ENCODE assay signal across 17 cellular contexts in genomic region chr6:35058827-35059522, GRCh38.
A peak's percentile ranks its signal among the peaks of the same experiment; 100 is the strongest.
DNase-seq lines count a peak whose midpoint lies in the region; ATAC-seq and TF ChIP-seq lines count a peak whose summit lies in the region.
"Had no signal": no experiment of that assay in that cellular context is flagged by ENCODE, and none has a peak within 500 bp of the region (broad histone marks: within the 10 kb centered on the region; RNA-seq: fewer than 3 reads in every experiment).

No MANE protein-coding gene starts in this region.

- H3K4me3 Mint-ChIP-seq in H9 = no peak overlapping the region
- H3K4me3 Mint-ChIP-seq: activated naive CD4-positive, alpha-beta T cell treated with anti-CD3 and anti-CD28 coated beads, Interleukin-2, amount 10 ng/mL, durations not matched to agents 7 days and 5 days had no signal

- H3K36me3 Mint-ChIP-seq in H9 (ENCODE audit: insufficient read depth in 1 of 3, low read depth in 3 of 3) = peaks cover 5 to 49% (median 38%) of the 10 kb centered on the region in 3 experiments; a peak in 6 of 7 replicates
- H3K36me3 Mint-ChIP-seq: activated naive CD4-positive, alpha-beta T cell treated with anti-CD3 and anti-CD28 coated beads, Interleukin-2, amount 10 ng/mL, durations not matched to agents 7 days and 5 days had no signal

- intact Hi-C loops in spleen (cut with DNase I; ENCODE audit: low total_unique reads) = no loop called here

- no peaks in the 10 kb centered on the region for H3K79me1 ChIP-seq in H9 (ENCODE audit: insufficient read depth, low read depth, low read length, poor library complexity, severe bottlenecking)

- no peak overlapping the region for H2BK120ac ChIP-seq in H9 (ENCODE audit: low read depth, low read length, poor library complexity, severe bottlenecking)

- H3K4me3 ChIP-seq in OCI-LY3 (ENCODE audit: low read length) (no peak overlapping the region), gastroesophageal sphincter (no peak overlapping the region), spleen (no peak overlapping the region)
- H3K4me3 ChIP-seq: upper lobe of left lung had no signal

- peaks cover 2 to 21% of the 10 kb centered on the region in 2 experiments; a peak in 3 of 4 replicates for H3K4me1 Mint-ChIP-seq in H9

- H3T11ph ChIP-seq in H9 (ENCODE audit: low read length) = no peak overlapping the region

- H3K9ac ChIP-seq in H9 (ENCODE audit: extremely low read depth, insufficient read length, low read length) = no peak overlapping the region
- H3K9ac ChIP-seq in OCI-LY3 (ENCODE audit: low read length) = no peak overlapping the region

- H2BK20ac ChIP-seq in H9 (ENCODE audit: low read depth, low read length, poor library complexity, severe bottlenecking) = no peak overlapping the region

- H3K4me1 ChIP-seq in H9 (ENCODE audit: insufficient read depth, low read length) = no peaks in the 10 kb centered on the region
- H3K4me1 ChIP-seq in OCI-LY3 (ENCODE audit: low read length) = peaks cover 11% of the 10 kb centered on the region
- peaks cover 7 to 99% (median 14%) of the 10 kb centered on the region in 3 donors for H3K4me1 ChIP-seq in gastroesophageal sphincter
- H3K4me1 ChIP-seq in spleen = peaks cover 0 to 71% (median 24%) of the 10 kb centered on the region in 6 donors

- no peak overlapping the region for H3K56ac ChIP-seq in H9 (ENCODE audit: insufficient read length, low read depth, low read length)

- no peak overlapping the region for H2BK12ac ChIP-seq in H9 (ENCODE audit: insufficient read length, low read depth, low read length)

- no peaks in the 10 kb centered on the region for H3K79me2 ChIP-seq in H9 (ENCODE audit: insufficient read depth, low read length)
- H3K79me2 ChIP-seq in OCI-LY3 (ENCODE audit: low read length) = no peaks in the 10 kb centered on the region

- no peak overlapping the region for H2AK5ac ChIP-seq in H9 (ENCODE audit: insufficient read length, low read length)

- no peak overlapping the region for H2BK15ac ChIP-seq in H9 (ENCODE audit: low read depth, low read length)

- no peak overlapping the region for H3K23ac ChIP-seq in H9 (ENCODE audit: insufficient read length, low read depth, low read length)

- TF ChIP-seq CTCF in H9 (conservative IDR thresholded peaks at IDR 0.05) = no peak
- no peak for TF ChIP-seq CTCF in OCI-LY3 (IDR thresholded peaks at IDR 0.05; ENCODE audit: low read depth, low read length)
- TF ChIP-seq CTCF in gastroesophageal sphincter (IDR thresholded peaks at IDR 0.05) = no peak
- no peak for TF ChIP-seq CTCF in spleen (IDR thresholded peaks at IDR 0.05 in 8 of 11, conservative IDR thresholded peaks at IDR 0.05 in 3 of 11)

- DNase-seq in H9 (no peak), spleen (peak; percentile 63), NCI-H2107 (lab: John Stamatoyannopoulos, UW) (no peak)
- DNase-seq: activated CD8-positive, alpha-beta memory T cell treated with anti-CD3 and anti-CD28 coated beads, Interleukin-2, amount 50 U/mL, for 4 hours; activated naive CD4-positive, alpha-beta T cell treated with anti-CD3 and anti-CD28 coated beads, Interleukin-2, amount 10 ng/mL, durations not matched to agents 7 days and 5 days; EL; mesendoderm; NCI-H1105; stimulated activated CD4-positive, alpha-beta T cell treated with anti-CD3 and anti-CD28 coated beads, Interleukin-15, amount 100 ng/mL, for 24 hours; upper lobe of left lung had no signal

- no peaks in the 10 kb centered on the region for H3K27me3 ChIP-seq in H9 (ENCODE audit: insufficient read depth, low read length)
- H3K27me3 ChIP-seq in OCI-LY3 (ENCODE audit: low read depth, low read length) = no peaks in the 10 kb centered on the region
- no peaks in the 10 kb centered on the region for H3K27me3 ChIP-seq in gastroesophageal sphincter
- no peaks in the 10 kb centered on the region for H3K27me3 ChIP-seq in spleen (replicated peaks in 1 of 7)
- H3K27me3 ChIP-seq: upper lobe of left lung had no signal

- H3K27ac ChIP-seq in H9 (ENCODE audit: insufficient read length, low read depth, low read length) (no peak overlapping the region), OCI-LY3 (ENCODE audit: low read length) (no peak overlapping the region), gastroesophageal sphincter (peak overlapping the region; percentile 11 to 97 (median 80)), spleen (no peak overlapping the region)
- H3K27ac ChIP-seq: C4-2B had no signal

- H2AFZ ChIP-seq in H9 (ENCODE audit: low read length) (no peak overlapping the region), OCI-LY3 (ENCODE audit: low read depth, low read length) (no peak overlapping the region)

- H2BK5ac ChIP-seq in H9 (ENCODE audit: insufficient read length, low read length) = no peak overlapping the region

- no CpG with 5 or more reads among the region's 21 CpGs for WGBS in H9 (ENCODE audit: extremely low coverage, insufficient read length, low lambda C conversion rate)
- WGBS in gastroesophageal sphincter (ENCODE audit: low coverage in 1 of 2), 2 donors = 56 to 78% methylated on average over 5 to 6 of the region's 21 CpGs
- WGBS in spleen, 5 donors = 74 to 84% (median 77%) methylated on average over 16 to 21 of the region's 21 CpGs

- H3K23me2 ChIP-seq in H9 (ENCODE audit: insufficient read length, low read depth, low read length, poor library complexity, severe bottlenecking) = no peaks in the 10 kb centered on the region

- H4K8ac ChIP-seq in H9 (replicated peaks; ENCODE audit: insufficient read length, low read depth, low read length) = no peak overlapping the region

- H4K5ac ChIP-seq in H9 (ENCODE audit: insufficient read length, low read depth, low read length) = no peak overlapping the region

- peak overlapping the region in 2 of 3 experiments; percentile 45 to 84; a peak in 4 of 7 replicates for H3K27ac Mint-ChIP-seq in H9
- H3K27ac Mint-ChIP-seq: activated naive CD4-positive, alpha-beta T cell treated with anti-CD3 and anti-CD28 coated beads, Interleukin-2, amount 10 ng/mL, durations not matched to agents 7 days and 5 days had no signal

- H3K4ac ChIP-seq in H9 (ENCODE audit: low read depth, low read length) = no peak overlapping the region

- H3K9me3 ChIP-seq in H9 (ENCODE audit: control insufficient read depth, low read depth, low read length) (no peaks in the 10 kb centered on the region), OCI-LY3 (ENCODE audit: insufficient read depth, low read length) (no peaks in the 10 kb centered on the region), gastroesophageal sphincter (no peaks in the 10 kb centered on the region), spleen (no peaks in the 10 kb centered on the region)
- H3K9me3 ChIP-seq: upper lobe of left lung had no signal

- ATAC-seq in gastroesophageal sphincter (no peak), GM18511 (IDR thresholded peaks at IDR 0.05; ENCODE audit: unreplicated experiment) (no peak), HG03354 (IDR thresholded peaks at IDR 0.05; ENCODE audit: poor library complexity, severe bottlenecking, unreplicated experiment) (no peak), HG03378 (IDR thresholded peaks at IDR 0.05; ENCODE audit: unreplicated experiment) (no peak)
- ATAC-seq: activated CD4-positive, CD25-positive, alpha-beta regulatory T cell treated with anti-CD3 and anti-CD28 coated beads, Interleukin-2, amount 50 U/mL, for 24 hours had no signal

- no peaks in the 10 kb centered on the region for H3K9me3 Mint-ChIP-seq in H9
- H3K9me3 Mint-ChIP-seq: activated naive CD4-positive, alpha-beta T cell treated with anti-CD3 and anti-CD28 coated beads, Interleukin-2, amount 10 ng/mL, durations not matched to agents 7 days and 5 days had no signal

- no peak overlapping the region for H3K4me2 ChIP-seq in H9 (ENCODE audit: insufficient read depth, insufficient read length, low read length)
- H3K4me2 ChIP-seq in OCI-LY3 (ENCODE audit: low read length) = peak overlapping the region; percentile 56

- no peaks in the 10 kb centered on the region for H3K36me3 ChIP-seq in OCI-LY3 (replicated peaks; ENCODE audit: low read depth, low read length)
- peaks cover 0 to 97% of the 10 kb centered on the region in 2 donors for H3K36me3 ChIP-seq in gastroesophageal sphincter
- H3K36me3 ChIP-seq in spleen = peaks cover 0 to 100% (median 57%) of the 10 kb centered on the region in 6 donors

- H3K18ac ChIP-seq in H9 (ENCODE audit: insufficient read length, low read depth, low read length) = no peak overlapping the region

- TF ChIP-seq POLR2A in gastroesophageal sphincter (IDR thresholded peaks at IDR 0.05) (no peak), spleen (IDR thresholded peaks at IDR 0.05) (no peak)

- no peaks in the 10 kb centered on the region for H3K27me3 Mint-ChIP-seq in H9 (ENCODE audit: low read depth)
- H3K27me3 Mint-ChIP-seq: activated naive CD4-positive, alpha-beta T cell treated with anti-CD3 and anti-CD28 coated beads, Interleukin-2, amount 10 ng/mL, durations not matched to agents 7 days and 5 days had no signal

- TF ChIP-seq EP300 in gastroesophageal sphincter (IDR thresholded peaks at IDR 0.05) = no peak

- H3K14ac ChIP-seq in H9 (ENCODE audit: insufficient read depth, low read length) = no peak overlapping the region

- H4K91ac ChIP-seq in H9 (ENCODE audit: insufficient read length, low read depth, low read length) = no peak overlapping the region

- no peaks in the 10 kb centered on the region for H4K20me1 ChIP-seq in H9 (ENCODE audit: control insufficient read depth, insufficient read depth, insufficient read length)
- H4K20me1 ChIP-seq in OCI-LY3 (ENCODE audit: insufficient read depth, low read length) = no peaks in the 10 kb centered on the region

Comparison
In these comparisons a context has a peak if more than half of its experiments do, and no peak if none do; other contexts are left out.
1. H3K27ac ChIP-seq: peak in gastroesophageal sphincter (4 of 4); none in H9 (single experiment), OCI-LY3 (single experiment) and spleen (0 of 8).